8 cellular contexts compared by ENCODE assay signal in the genomic region with DNA sequence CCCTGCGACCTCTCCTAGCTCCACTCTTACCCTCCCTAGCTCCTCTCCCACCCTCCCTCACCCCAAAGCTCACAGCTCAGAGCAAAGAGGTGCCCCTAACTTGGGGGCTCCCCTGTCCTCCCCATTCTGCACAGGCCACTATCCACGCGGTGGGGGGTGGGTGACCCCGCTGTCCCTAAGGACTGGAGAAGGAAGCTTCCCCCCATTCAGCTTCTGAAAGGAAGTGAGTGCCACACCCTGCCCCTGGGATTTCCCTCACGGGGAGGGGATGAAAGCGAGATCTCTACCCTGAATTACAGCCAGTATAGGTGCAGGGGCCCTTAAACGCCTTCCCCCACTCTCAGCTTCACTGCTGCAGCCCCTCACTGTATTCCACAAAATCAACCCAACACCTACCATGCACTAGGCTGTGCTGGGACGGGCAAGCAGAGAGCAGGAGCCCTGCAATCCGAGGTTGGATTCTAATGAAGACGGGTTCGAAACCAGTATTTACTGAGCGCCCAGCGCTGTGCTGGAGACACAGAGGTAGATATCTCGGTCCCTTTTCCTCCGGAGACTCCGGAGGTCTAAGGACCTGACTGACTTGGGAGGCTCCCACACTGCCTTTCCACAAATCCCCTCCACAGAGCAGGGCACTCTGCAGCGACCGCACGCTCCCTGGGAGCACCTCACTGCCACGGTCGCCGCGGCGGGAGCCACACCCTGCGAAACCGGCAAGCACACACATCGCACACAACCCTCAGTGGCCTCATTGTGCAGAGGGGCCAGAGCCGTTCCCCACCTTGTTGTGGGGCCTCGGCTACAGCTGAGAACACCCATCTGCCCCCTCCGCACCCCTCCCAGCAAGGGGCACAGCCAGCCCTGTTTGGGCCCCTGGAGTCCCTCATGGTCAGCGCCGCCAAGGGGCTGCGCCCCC. TPM values are rescaled to one million over a fixed set of nuclear protein-coding genes. Genes with fewer than 3 reads are reported as not detected.
DNase-seq lines count a peak whose midpoint lies in the region; ATAC-seq and TF ChIP-seq lines count a peak whose summit lies in the region.

No MANE protein-coding gene starts in this region.

- no peak for DNase-seq in Panc1 (ENCODE audit: low read depth, low spot score)
- no peak for DNase-seq in coronary artery (ENCODE audit: low spot score)
- peak in 1 of 2 donors; percentile 60 for DNase-seq in aorta
- DNase-seq in activated CD4-positive, CD25-positive, alpha-beta regulatory T cell treated with anti-CD3 and anti-CD28 coated beads, Interleukin-2, amount 50 U/mL, for 72 hours, result no peak
- DNase-seq in KG1 (lab: John Stamatoyannopoulos, UW), result no peak

- H3K4me3 ChIP-seq in Panc1 (ENCODE audit: low read depth in 2 of 2, low read length in 2 of 2) (peak overlapping the region; percentile 80 to 98), coronary artery (peak overlapping the region; percentile 99), mononuclear cell (ENCODE audit: low read length) (peak overlapping the region; percentile 89), aorta (ENCODE audit: low read length in 2 of 2) (peak overlapping the region; percentile 86 to 98)

- peak; percentile 7 for TF ChIP-seq POLR2A in GM19193 (IDR thresholded peaks at IDR 0.05; ENCODE audit: extremely low read depth, insufficient read depth, insufficient read length)

- CTCF ChIA-PET in Panc1 (lab: Charles Lee), result interaction anchor here (0.8 kb wide), 1 partner anchor 144 kb away, joined by 3 read pairs; no protein-coding TSS in a partner anchor

- H3K4me1 ChIP-seq in Panc1 (ENCODE audit: control insufficient read depth, insufficient read depth, low read length) (peaks cover 42% of the 10 kb centered on the region), mononuclear cell (ENCODE audit: insufficient read depth, low read length) (peaks cover 64% of the 10 kb centered on the region), aorta (ENCODE audit: control insufficient read depth in 1 of 2, insufficient read depth in 2 of 2, low read length in 2 of 2) (peaks cover 0 to 3% of the 10 kb centered on the region in 2 donors)

- WGBS in aorta, 2 donors, result 1% methylated on average over 33 of the region's 33 CpGs

- ATAC-seq in Panc1, result no peak
- no peak for ATAC-seq in aorta (ENCODE audit: low FRiP score)
- no peak for ATAC-seq in HG03135 (IDR thresholded peaks at IDR 0.05; ENCODE audit: unreplicated experiment)

- POLR2A ChIA-PET in Panc1 (lab: Charles Lee), result interaction anchor here (0.7 to 2.0 kb wide), 5 partner anchors 11 to 120 kb away, joined by 3 to 14 read pairs (median 8); partner anchors contain the start of genes C11orf98, CSKMT and TUT1

- in situ Hi-C loops in Panc1 (cut with HindIII; ENCODE audit: low pct_unique_long_range_greater_than_20kb, low sequenced_read_pairs), result no loop called here

- BruUV-seq in Panc1 (replicated peaks; lab: Mats Ljungman, UMichigan), result no TSS peak

- H3K9me3 ChIP-seq in Panc1 (ENCODE audit: control insufficient read depth, insufficient read depth, low read depth, low read length), result no peaks in the 10 kb centered on the region
- no peaks in the 10 kb centered on the region for H3K9me3 ChIP-seq in mononuclear cell (ENCODE audit: low read depth, low read length)
- no peaks in the 10 kb centered on the region for H3K9me3 ChIP-seq in aorta (ENCODE audit: control insufficient read depth, low read length)

- no peaks in the 10 kb centered on the region for H3K27me3 ChIP-seq in Panc1 (ENCODE audit: control insufficient read depth, insufficient read depth, low read length)
- H3K27me3 ChIP-seq in mononuclear cell (ENCODE audit: insufficient read depth, low read length), result no peaks in the 10 kb centered on the region
- H3K27me3 ChIP-seq in aorta (ENCODE audit: control insufficient read depth in 1 of 2, insufficient read depth in 2 of 2, low read length in 1 of 2), result no peaks in the 10 kb centered on the region

- TF ChIP-seq CTCF in Panc1 (IDR thresholded peaks at IDR 0.05) (no peak), coronary artery (IDR thresholded peaks at IDR 0.05) (no peak)

- intact Hi-C loops in Panc1 (cut with micrococcal nuclease; ENCODE audit: unreplicated experiment) (loop anchor here (5.0 to 10.0 kb wide), 3 partner anchors 37 to 150 kb away; no protein-coding TSS in a partner anchor), aorta (cut with DNase I) (loop anchor here (2.0 to 5.0 kb wide), 3 partner anchors 16 to 102 kb away; no protein-coding TSS in a partner anchor)

- H3K27ac ChIP-seq in Panc1 (ENCODE audit: low read length) (peak overlapping the region; percentile 96), coronary artery (peak overlapping the region; percentile 89 to 100), aorta (ENCODE audit: low read depth in 1 of 2, low read length in 2 of 2) (peak overlapping the region; percentile 7 to 8)

- peaks cover 6% of the 10 kb centered on the region; the same call in 1 of the 2 replicates for H3K36me3 ChIP-seq in Panc1 (ENCODE audit: control insufficient read depth, insufficient read depth, low read length)
- no peaks in the 10 kb centered on the region for H3K36me3 ChIP-seq in aorta (ENCODE audit: control insufficient read depth in 1 of 2, insufficient read depth in 2 of 2, low read length in 1 of 2)

RNA-seq across cellular contexts. Expression of gene AHNAK, which starts 1.8 kb away (rescaled TPM):
- total RNA-seq in Panc1 (2021; ENCODE audit: unreplicated experiment) (844 TPM), mononuclear cell (281 TPM), aorta (1,000 to 10,000 TPM; 1,149 to 1,263 TPM)
- 355 TPM for polyA plus RNA-seq in Panc1 (2012; ENCODE audit: insufficient read length)
- polyA plus RNA-seq in aorta, result 100 to 1,000 TPM; 146 to 237 TPM

RNA-seq across cellular contexts. Expression of gene EEF1G, which starts 28.9 kb away (rescaled TPM):
- total RNA-seq in Panc1 (2021; ENCODE audit: unreplicated experiment) (1,119 TPM), mononuclear cell (2,066 TPM), aorta (100 to 1,000 TPM; 787 to 987 TPM)
- 1,553 TPM for polyA plus RNA-seq in Panc1 (2012; ENCODE audit: insufficient read length)
- polyA plus RNA-seq in aorta, result 1,000 to 10,000 TPM; 1,251 to 1,857 TPM

RNA-seq across cellular contexts. Expression of gene TUT1, which starts 46.5 kb away (rescaled TPM):
- total RNA-seq in Panc1 (2021; ENCODE audit: unreplicated experiment) (19.9 TPM), mononuclear cell (3.3 TPM), aorta (10 to 100 TPM; 14.8 to 14.9 TPM)
- 21.9 TPM for polyA plus RNA-seq in Panc1 (2012; ENCODE audit: insufficient read length)
- polyA plus RNA-seq in aorta, result 10 to 100 TPM in 1 of 2 donors, 1 to 10 TPM in 1; 1.6 to 10.8 TPM

RNA-seq across cellular contexts. Expression of gene MTA2, which starts 56.9 kb away (rescaled TPM):
- total RNA-seq in Panc1 (2021; ENCODE audit: unreplicated experiment) (163 TPM), mononuclear cell (102 TPM), aorta (10 to 100 TPM; 80.1 to 87.9 TPM)
- polyA plus RNA-seq in Panc1 (2012; ENCODE audit: insufficient read length), result 129 TPM
- polyA plus RNA-seq in aorta, result 10 to 100 TPM; 13.5 to 40.3 TPM

Comparison
In these comparisons a context has a peak if more than half of its experiments do, and no peak if none do; other contexts are left out.
1. H3K27ac ChIP-seq: peak in every context shown above with its lines; median percentile 96 in Panc1; 94 in coronary artery; 8 in aorta.